In genomic region chr11:115653926-115654325, GRCh38 we compare ENCODE assay signal across 12 cellular contexts.
"Had no signal": no experiment of that assay in that cellular context is flagged by ENCODE, and none has a peak within 500 bp of the region (broad histone marks: within the 10 kb centered on the region; RNA-seq: fewer than 3 reads in every experiment).

No MANE protein-coding gene starts in this region.

- DNase-seq: activated CD4-positive, alpha-beta T cell treated with anti-CD3 and anti-CD28 coated beads, Interleukin-2, amount 50 U/mL, for 48 hours; activated CD8-positive, alpha-beta memory T cell treated with anti-CD3 and anti-CD28 coated beads, Interleukin-2, amount 10 ng/mL, durations not matched to agents 7 days and 5 days; activated gamma-delta T cell treated with Interleukin-2 at 50 U/mL for 16 hours; activated naive CD8-positive, alpha-beta T cell treated with anti-CD3 and anti-CD28 coated beads for 36 hours; activated T-cell treated with anti-CD3 and anti-CD28 coated beads, Interleukin-2, amount 50 U/mL, for 24 hours; cerebellar nuclear complex; left ventricle myocardium inferior; T-helper 2 cell had no signal

- H3K4me3 Mint-ChIP-seq: activated CD8-positive, alpha-beta memory T cell treated with anti-CD3 and anti-CD28 coated beads, Interleukin-2, amount 10 ng/mL, durations not matched to agents 7 days and 5 days; activated naive CD8-positive, alpha-beta T cell treated with anti-CD3 and anti-CD28 coated beads for 36 hours; activated T-cell treated with anti-CD3 and anti-CD28 coated beads, Interleukin-2, amount 50 U/mL, for 24 hours; stimulated activated effector memory CD8-positive, alpha-beta T cell treated with anti-CD3 and anti-CD28 coated beads, Interleukin-12 subunit alpha, Interleukin-12 subunit beta, amount 100 ng/mL, for 72 hours had no signal

- H3K9me3 Mint-ChIP-seq: activated naive CD8-positive, alpha-beta T cell treated with anti-CD3 and anti-CD28 coated beads for 36 hours; stimulated activated effector memory CD8-positive, alpha-beta T cell treated with anti-CD3 and anti-CD28 coated beads, Interleukin-12 subunit alpha, Interleukin-12 subunit beta, amount 100 ng/mL, for 72 hours had no signal

- H3K36me3 Mint-ChIP-seq: activated CD8-positive, alpha-beta memory T cell treated with anti-CD3 and anti-CD28 coated beads, Interleukin-2, amount 10 ng/mL, durations not matched to agents 7 days and 5 days; activated naive CD8-positive, alpha-beta T cell treated with anti-CD3 and anti-CD28 coated beads for 36 hours; stimulated activated effector memory CD8-positive, alpha-beta T cell treated with anti-CD3 and anti-CD28 coated beads, Interleukin-12 subunit alpha, Interleukin-12 subunit beta, amount 100 ng/mL, for 72 hours had no signal

- ATAC-seq: activated CD4-positive, CD25-positive, alpha-beta regulatory T cell treated with anti-CD3 and anti-CD28 coated beads, Interleukin-2, amount 50 U/mL, for 24 hours; activated CD8-positive, alpha-beta memory T cell treated with anti-CD3 and anti-CD28 coated beads, Interleukin-2, amount 10 ng/mL, durations not matched to agents 7 days and 5 days; esophagus mucosa; stimulated activated effector memory CD8-positive, alpha-beta T cell treated with anti-CD3 and anti-CD28 coated beads, Interleukin-12 subunit alpha, Interleukin-12 subunit beta, amount 100 ng/mL, for 72 hours had no signal

- H3K27ac ChIP-seq: left ventricle myocardium inferior, tibial nerve had no signal

- H3K27ac Mint-ChIP-seq: activated CD8-positive, alpha-beta memory T cell treated with anti-CD3 and anti-CD28 coated beads, Interleukin-2, amount 10 ng/mL, durations not matched to agents 7 days and 5 days; activated naive CD8-positive, alpha-beta T cell treated with anti-CD3 and anti-CD28 coated beads for 36 hours; activated T-cell treated with anti-CD3 and anti-CD28 coated beads, Interleukin-2, amount 50 U/mL, for 24 hours; stimulated activated effector memory CD8-positive, alpha-beta T cell treated with anti-CD3 and anti-CD28 coated beads, Interleukin-12 subunit alpha, Interleukin-12 subunit beta, amount 100 ng/mL, for 72 hours had no signal

- H3K36me3 ChIP-seq: left ventricle myocardium inferior, tibial nerve had no signal

- H3K4me3 ChIP-seq: left ventricle myocardium inferior, tibial nerve had no signal

- H3K4me1 Mint-ChIP-seq: activated CD8-positive, alpha-beta memory T cell treated with anti-CD3 and anti-CD28 coated beads, Interleukin-2, amount 10 ng/mL, durations not matched to agents 7 days and 5 days; activated naive CD8-positive, alpha-beta T cell treated with anti-CD3 and anti-CD28 coated beads for 36 hours; stimulated activated effector memory CD8-positive, alpha-beta T cell treated with anti-CD3 and anti-CD28 coated beads, Interleukin-12 subunit alpha, Interleukin-12 subunit beta, amount 100 ng/mL, for 72 hours had no signal

- H3K9me3 ChIP-seq: left ventricle myocardium inferior, tibial nerve had no signal
